18 cellular contexts compared by ENCODE assay signal in genomic region chr17:34841467-34841866, GRCh38.
A peak's percentile ranks its signal among the peaks of the same experiment; 100 is the strongest.
DNase-seq lines count a peak whose midpoint lies in the region; ATAC-seq and TF ChIP-seq lines count a peak whose summit lies in the region.
"Had no signal": no experiment of that assay in that cellular context is flagged by ENCODE, and none has a peak within 500 bp of the region (broad histone marks: within the 10 kb centered on the region; RNA-seq: fewer than 3 reads in every experiment).

No MANE protein-coding gene starts in this region.

- ATAC-seq in activated T-cell treated with anti-CD3 and anti-CD28 coated beads, Interleukin-2, amount 50 U/mL, for 72 hours (replicated peaks in 1 of 2): no peak
- ATAC-seq in WTC11 (peak; percentile 61; the same call in 1 of the 2 replicates), GM21825 (IDR thresholded peaks at IDR 0.05; ENCODE audit: unreplicated experiment) (no peak)
- ATAC-seq: activated CD4-positive, CD25-positive, alpha-beta regulatory T cell treated with anti-CD3 and anti-CD28 coated beads, Interleukin-2, amount 50 U/mL, for 24 hours; stimulated activated memory B cell treated with anti-CD40 and anti-IgM and Interleukin-4, amounts not matched to agents 10 μg/mL and 1 μg/mL and 100 μg/mL, for 72 hours had no signal

- H3K27ac ChIP-seq in Karpas-422 (ENCODE audit: low read length) (peak overlapping the region; percentile 91), neutrophil (peak overlapping the region; percentile 85), esophagus muscularis mucosa (replicated peaks in 1 of 4) (no peak overlapping the region)
- H3K27ac ChIP-seq: brain microvascular endothelial cell, colonic mucosa, GM23248 had no signal

- TF ChIP-seq CTCF in WTC11 (IDR thresholded peaks at IDR 0.05) (no peak), neutrophil (IDR thresholded peaks at IDR 0.05) (no peak), esophagus muscularis mucosa (IDR thresholded peaks at IDR 0.05) (no peak)

- no peak for DNase-seq in activated T-cell treated with anti-CD3 and anti-CD28 coated beads, Interleukin-2, amount 50 U/mL, for 24 hours
- DNase-seq in activated T-cell treated with anti-CD3 and anti-CD28 coated beads, Interleukin-2, amount 50 U/mL, for 72 hours: no peak
- DNase-seq in Karpas-422 (no peak), WTC11 (ENCODE audit: low spot score) (no peak), esophagus muscularis mucosa (ENCODE audit: extremely low spot score) (no peak), NCI-H446 treated with DMSO at 0.1 percent for 48 hours (lab: John Stamatoyannopoulos, UW) (no peak)
- DNase-seq: brain microvascular endothelial cell, C1 segment of cervical spinal cord, colonic mucosa, GM23248, NCI-H524 treated with DMSO at 0.1 percent for 48 hours, posterior cingulate gyrus had no signal

- 44% methylated on average over 1 of the region's 1 CpG for WGBS in esophagus muscularis mucosa

- peak overlapping the region; percentile 51 for H3K4me2 ChIP-seq in Karpas-422 (ENCODE audit: low read depth, low read length, poor library complexity, severe bottlenecking)

- intact Hi-C loops in esophagus muscularis mucosa (cut with DNase I): no loop called here

- no peaks in the 10 kb centered on the region for H3K9me3 ChIP-seq in Karpas-422 (ENCODE audit: low read length)
- no peaks in the 10 kb centered on the region for H3K9me3 ChIP-seq in neutrophil
- H3K9me3 ChIP-seq in esophagus muscularis mucosa: no peaks in the 10 kb centered on the region
- H3K9me3 ChIP-seq: colonic mucosa had no signal

- POLR2A ChIA-PET in WTC11 (lab: Charles Lee): no interaction called here

- H3K4me1 ChIP-seq in Karpas-422 (ENCODE audit: low read length) (peaks cover 66% of the 10 kb centered on the region), neutrophil (ENCODE audit: control insufficient read depth in 1 of 2, insufficient read depth in 1 of 2, low read depth in 1 of 2, low read length in 1 of 2) (peaks cover 27 to 39% of the 10 kb centered on the region in 2 experiments), esophagus muscularis mucosa (no peaks in the 10 kb centered on the region)
- H3K4me1 ChIP-seq: colonic mucosa had no signal

- H3K36me3 Mint-ChIP-seq in activated T-cell treated with anti-CD3 and anti-CD28 coated beads, Interleukin-2, amount 50 U/mL, for 24 hours (ENCODE audit: low read depth): no peaks in the 10 kb centered on the region
- H3K36me3 Mint-ChIP-seq in activated T-cell treated with anti-CD3 and anti-CD28 coated beads, Interleukin-2, amount 50 U/mL, for 72 hours (ENCODE audit: insufficient read depth in 2 of 2): no peaks in the 10 kb centered on the region
- H3K36me3 Mint-ChIP-seq in WTC11: no peaks in the 10 kb centered on the region
- H3K36me3 Mint-ChIP-seq: natural killer cell treated with Interleukin-12 subunit alpha and Interleukin-12 subunit beta and Interleukin-15 and Interleukin-18, amount 100 ng/mL, for 72 hours; stimulated activated memory B cell treated with anti-CD40 and anti-IgM and Interleukin-4, amounts not matched to agents 10 μg/mL and 1 μg/mL and 100 μg/mL, for 72 hours had no signal

- CTCF ChIA-PET in WTC11 (lab: Charles Lee): interaction anchor here (0.9 to 3.8 kb wide), 5 partner anchors 9 to 117 kb away, joined by 3 to 17 read pairs (median 4); no protein-coding TSS in a partner anchor

- H3K4me1 Mint-ChIP-seq in activated T-cell treated with anti-CD3 and anti-CD28 coated beads, Interleukin-2, amount 50 U/mL, for 24 hours (ENCODE audit: low read depth): peaks cover 14% of the 10 kb centered on the region
- peaks cover 8% of the 10 kb centered on the region for H3K4me1 Mint-ChIP-seq in activated T-cell treated with anti-CD3 and anti-CD28 coated beads, Interleukin-2, amount 50 U/mL, for 72 hours (ENCODE audit: low read depth)
- H3K4me1 Mint-ChIP-seq in WTC11: peaks cover 41% of the 10 kb centered on the region

- H3K27ac Mint-ChIP-seq in activated T-cell treated with anti-CD3 and anti-CD28 coated beads, Interleukin-2, amount 50 U/mL, for 24 hours: peak overlapping the region; percentile 53
- no peak overlapping the region for H3K27ac Mint-ChIP-seq in activated T-cell treated with anti-CD3 and anti-CD28 coated beads, Interleukin-2, amount 50 U/mL, for 72 hours
- no peak overlapping the region for H3K27ac Mint-ChIP-seq in WTC11
- H3K27ac Mint-ChIP-seq: activated T-helper 1 cell treated with anti-CD3 and anti-CD28 coated beads, Interleukin-12 subunit alpha, Interleukin-12 subunit beta, Interleukin-2, Interleukin-4 antibody, amounts not matched to agents 30 ng/mL and 10 ng/mL and 1 ng/mL, durations not matched to agents 14 hours and 24 hours and 36 hours; natural killer cell treated with Interleukin-12 subunit alpha and Interleukin-12 subunit beta and Interleukin-15 and Interleukin-18, amount 100 ng/mL, for 72 hours; stimulated activated memory B cell treated with anti-CD40 and anti-IgM and Interleukin-4, amounts not matched to agents 10 μg/mL and 1 μg/mL and 100 μg/mL, for 72 hours had no signal

- no peaks in the 10 kb centered on the region for H3K9me3 Mint-ChIP-seq in activated T-cell treated with anti-CD3 and anti-CD28 coated beads, Interleukin-2, amount 50 U/mL, for 24 hours
- H3K9me3 Mint-ChIP-seq in activated T-cell treated with anti-CD3 and anti-CD28 coated beads, Interleukin-2, amount 50 U/mL, for 72 hours: no peaks in the 10 kb centered on the region
- no peaks in the 10 kb centered on the region for H3K9me3 Mint-ChIP-seq in WTC11
- H3K9me3 Mint-ChIP-seq: activated T-helper 1 cell treated with anti-CD3 and anti-CD28 coated beads, Interleukin-12 subunit alpha, Interleukin-12 subunit beta, Interleukin-2, Interleukin-4 antibody, amounts not matched to agents 30 ng/mL and 10 ng/mL and 1 ng/mL, durations not matched to agents 14 hours and 24 hours and 36 hours; natural killer cell treated with Interleukin-12 subunit alpha and Interleukin-12 subunit beta and Interleukin-15 and Interleukin-18, amount 100 ng/mL, for 72 hours; stimulated activated memory B cell treated with anti-CD40 and anti-IgM and Interleukin-4, amounts not matched to agents 10 μg/mL and 1 μg/mL and 100 μg/mL, for 72 hours had no signal

- H2AFZ ChIP-seq in Karpas-422 (ENCODE audit: low read length): no peak overlapping the region
- H2AFZ ChIP-seq: GM23248 had no signal

- TF ChIP-seq POLR2A in esophagus muscularis mucosa (IDR thresholded peaks at IDR 0.05; ENCODE audit: low read depth): no peak

- no peaks in the 10 kb centered on the region for H3K27me3 ChIP-seq in Karpas-422 (ENCODE audit: low read length)
- no peaks in the 10 kb centered on the region for H3K27me3 ChIP-seq in neutrophil
- H3K27me3 ChIP-seq in esophagus muscularis mucosa: no peaks in the 10 kb centered on the region
- H3K27me3 ChIP-seq: brain microvascular endothelial cell, colonic mucosa had no signal

- H3K4me3 Mint-ChIP-seq in activated T-cell treated with anti-CD3 and anti-CD28 coated beads, Interleukin-2, amount 50 U/mL, for 24 hours: no peak overlapping the region
- H3K4me3 Mint-ChIP-seq in activated T-cell treated with anti-CD3 and anti-CD28 coated beads, Interleukin-2, amount 50 U/mL, for 72 hours: no peak overlapping the region
- H3K4me3 Mint-ChIP-seq in WTC11: no peak overlapping the region
- H3K4me3 Mint-ChIP-seq: activated T-helper 1 cell treated with anti-CD3 and anti-CD28 coated beads, Interleukin-12 subunit alpha, Interleukin-12 subunit beta, Interleukin-2, Interleukin-4 antibody, amounts not matched to agents 30 ng/mL and 10 ng/mL and 1 ng/mL, durations not matched to agents 14 hours and 24 hours and 36 hours; natural killer cell treated with Interleukin-12 subunit alpha and Interleukin-12 subunit beta and Interleukin-15 and Interleukin-18, amount 100 ng/mL, for 72 hours; stimulated activated memory B cell treated with anti-CD40 and anti-IgM and Interleukin-4, amounts not matched to agents 10 μg/mL and 1 μg/mL and 100 μg/mL, for 72 hours had no signal

- H3K79me2 ChIP-seq in Karpas-422 (ENCODE audit: low read length): no peaks in the 10 kb centered on the region

- peak overlapping the region; percentile 46 for H3K9ac ChIP-seq in Karpas-422 (ENCODE audit: low read length)
- H3K9ac ChIP-seq: GM23248 had no signal

- TF ChIP-seq EP300 in esophagus muscularis mucosa (IDR thresholded peaks at IDR 0.05): no peak

- H3K9me2 ChIP-seq in Karpas-422 (replicated peaks; ENCODE audit: insufficient read depth, low read length): no peaks in the 10 kb centered on the region

- H3K4me3 ChIP-seq in Karpas-422 (ENCODE audit: low read length) (0 out of 2 replicates have a peak overlapping the region, but pooled peaks have one; percentile 34), neutrophil (ENCODE audit: low read depth in 1 of 2, low read length in 1 of 2) (no peak overlapping the region), esophagus muscularis mucosa (no peak overlapping the region)
- H3K4me3 ChIP-seq: colonic mucosa, GM23248 had no signal

- H3K27me3 Mint-ChIP-seq in activated T-cell treated with anti-CD3 and anti-CD28 coated beads, Interleukin-2, amount 50 U/mL, for 24 hours: no peaks in the 10 kb centered on the region
- no peaks in the 10 kb centered on the region for H3K27me3 Mint-ChIP-seq in activated T-cell treated with anti-CD3 and anti-CD28 coated beads, Interleukin-2, amount 50 U/mL, for 72 hours (ENCODE audit: low read depth)
- peaks cover 6% of the 10 kb centered on the region for H3K27me3 Mint-ChIP-seq in WTC11 (ENCODE audit: low read depth)

- H3K36me3 ChIP-seq in Karpas-422 (ENCODE audit: insufficient read depth, low read length) (no peaks in the 10 kb centered on the region), neutrophil (no peaks in the 10 kb centered on the region), esophagus muscularis mucosa (no peaks in the 10 kb centered on the region)
- H3K36me3 ChIP-seq: brain microvascular endothelial cell, colonic mucosa had no signal

- H4K20me1 ChIP-seq in Karpas-422 (ENCODE audit: insufficient read depth, low read depth, low read length): 0 out of 2 replicates have a peak, but pooled peaks cover 4% of the 10 kb centered on the region

TF ChIP-seq in WTC11, 78 proteins besides CTCF, POLR2A, EP300 and RAD21 (continues in another document):
- no peak for TF ChIP-seq PRRX2 (CRISPR knock-in tag; IDR thresholded peaks at IDR 0.05)
- no peak for TF ChIP-seq ETV6 (CRISPR knock-in tag; IDR thresholded peaks at IDR 0.05)
- TF ChIP-seq USF2 (CRISPR knock-in tag; IDR thresholded peaks at IDR 0.05): no peak

Comparison
In these comparisons a context has a peak if more than half of its experiments do, and no peak if none do; other contexts are left out.
1. H3K27ac ChIP-seq: peak in Karpas-422 (single experiment) and neutrophil (single experiment); none in esophagus muscularis mucosa (0 of 4).